27 cellular contexts compared by ENCODE assay signal in genomic region chr12:91913651-91914050, GRCh38.
DNase-seq lines count a peak whose midpoint lies in the region; ATAC-seq, FAIRE-seq and TF ChIP-seq lines count a peak whose summit lies in the region.
"Had no signal": no experiment of that assay in that cellular context is flagged by ENCODE, and none has a peak within 500 bp of the region (broad histone marks: within the 10 kb centered on the region; RNA-seq: fewer than 3 reads in every experiment).

No MANE protein-coding gene starts in this region.

- H3K23ac ChIP-seq in trophoblast cell (ENCODE audit: low read length) = no peak overlapping the region

- DNase-seq in GM19239 (ENCODE audit: insufficient read length, low spot score) = no peak
- DNase-seq in SJSA1 (ENCODE audit: low read depth in 1 of 2, low spot score in 2 of 2) = peak in 1 of 2 experiments; percentile 60
- peak; percentile 37 for DNase-seq in epithelial cell of esophagus (ENCODE audit: low read depth)
- DNase-seq in trophoblast cell = peak in 1 of 2 donors; percentile 50
- no peak for DNase-seq in caudate nucleus (lab: John Stamatoyannopoulos, UW)
- no peak for DNase-seq in NCI-H510A treated with DMSO at 0.1 percent for 48 hours (lab: John Stamatoyannopoulos, UW)
- DNase-seq: CD8-positive, alpha-beta T cell; DMS 273 treated with DMSO at 0.1 percent for 48 hours; DMS79; Kasumi-1; NCI-H1105; NCI-H1436 treated with DMSO at 0.1 percent for 48 hours; NCI-H1930; NCI-H2107; NCI-H524 treated with DMSO at 0.1 percent for 48 hours; Right ventricle myocardium superior; RPMI8226; T-cell had no signal

- H3K4me3 ChIP-seq in SJSA1 (no peak overlapping the region), epithelial cell of esophagus (ENCODE audit: low read length) (no peak overlapping the region), trophoblast cell (ENCODE audit: low read depth, low read length) (no peak overlapping the region)
- H3K4me3 ChIP-seq: GM23338, HAP-1, K562 had no signal

- H2AK5ac ChIP-seq in trophoblast cell (ENCODE audit: low read length) = no peak overlapping the region

- no peaks in the 10 kb centered on the region for H3K9me3 ChIP-seq in SJSA1 (replicated peaks)
- H3K9me3 ChIP-seq in trophoblast cell (ENCODE audit: insufficient read depth, low read depth, low read length) = no peaks in the 10 kb centered on the region
- H3K9me3 ChIP-seq: HAP-1 had no signal

- no peaks in the 10 kb centered on the region for H3K79me1 ChIP-seq in trophoblast cell (ENCODE audit: low read length)

- TF ChIP-seq CTCF in epithelial cell of esophagus (IDR thresholded peaks at IDR 0.05; ENCODE audit: insufficient read depth, low read depth, low read length, missing control alignments) = no peak

- no peak overlapping the region for H3K18ac ChIP-seq in trophoblast cell (ENCODE audit: low read length)

- H3K9ac ChIP-seq in trophoblast cell (ENCODE audit: low read length) = no peak overlapping the region

- no peak overlapping the region for H3K14ac ChIP-seq in trophoblast cell (ENCODE audit: low read length)

- H3K27ac ChIP-seq in SJSA1 = peak overlapping the region; percentile 28
- H3K27ac ChIP-seq in trophoblast cell (ENCODE audit: low read depth, low read length) = no peak overlapping the region
- H3K27ac ChIP-seq in caudate nucleus (ENCODE audit: low read depth, low read length) = no peak overlapping the region
- H3K27ac ChIP-seq: C4-2B, HL-60 had no signal

- no peak overlapping the region for H4K8ac ChIP-seq in trophoblast cell (ENCODE audit: low read depth, low read length)

- H3K4me1 ChIP-seq in SJSA1 (replicated peaks) (peaks cover 20% of the 10 kb centered on the region), trophoblast cell (ENCODE audit: control insufficient read depth in 1 of 2, insufficient read depth in 2 of 2, low read length in 2 of 2) (no peaks in the 10 kb centered on the region)

- no peak overlapping the region for H2BK12ac ChIP-seq in trophoblast cell (ENCODE audit: low read length)

- no peak overlapping the region for H4K91ac ChIP-seq in trophoblast cell (ENCODE audit: low read depth, low read length)

- no CpG with 5 or more reads among the region's 4 CpGs for WGBS in trophoblast cell (ENCODE audit: extremely low coverage, insufficient coverage, insufficient read length)

- H3K4me2 ChIP-seq in trophoblast cell (ENCODE audit: low read length) = no peak overlapping the region
- H3K4me2 ChIP-seq: GM23338 had no signal

- H3K36me3 ChIP-seq in SJSA1 = no peaks in the 10 kb centered on the region
- no peaks in the 10 kb centered on the region for H3K36me3 ChIP-seq in trophoblast cell (ENCODE audit: control insufficient read depth in 1 of 2, insufficient read depth in 2 of 2, low read length in 2 of 2)
- H3K36me3 ChIP-seq: HAP-1 had no signal

- no peak overlapping the region for H2BK5ac ChIP-seq in trophoblast cell (ENCODE audit: low read depth, low read length, poor library complexity)

- peak; percentile 33 for FAIRE-seq in GM19239 (lab: Jason Lieb, UNC)
- FAIRE-seq: GM12892, HepG2, K562 had no signal

- ATAC-seq in GM18868 (IDR thresholded peaks at IDR 0.05; ENCODE audit: unreplicated experiment) = no peak
- no peak for ATAC-seq in GM19395 (IDR thresholded peaks at IDR 0.05; ENCODE audit: unreplicated experiment)
- ATAC-seq: CD8-positive, alpha-beta T cell; GM23338; HepG2; K562; T-cell had no signal

- no peak overlapping the region for H4K12ac ChIP-seq in trophoblast cell (ENCODE audit: low read depth, low read length)

- H3K4ac ChIP-seq in trophoblast cell (ENCODE audit: low read depth, low read length) = no peak overlapping the region

- H2AFZ ChIP-seq in trophoblast cell (ENCODE audit: insufficient read depth, low read length, poor library complexity) = no peak overlapping the region
- H2AFZ ChIP-seq: GM23338 had no signal

- H3K79me2 ChIP-seq in trophoblast cell (ENCODE audit: control insufficient read depth, insufficient read depth, low read length, poor library complexity) = no peaks in the 10 kb centered on the region

- H3K27me3 ChIP-seq in SJSA1 (replicated peaks) (no peaks in the 10 kb centered on the region), trophoblast cell (ENCODE audit: insufficient read depth, low read length) (no peaks in the 10 kb centered on the region)

- H2BK120ac ChIP-seq in trophoblast cell (ENCODE audit: insufficient read depth, low read length, poor library complexity) = peak overlapping the region; percentile 43
